8 cellular contexts compared by ENCODE assay signal in genomic region chr16:89921699-89922476, GRCh38. TPM values are rescaled to one million over a fixed set of nuclear protein-coding genes. Genes with fewer than 3 reads are reported as not detected.
DNase-seq lines count a peak whose midpoint lies in the region; TF ChIP-seq lines count a peak whose summit lies in the region.

No MANE protein-coding gene starts in this region.

- DNase-seq in AG09319 (ENCODE audit: extremely low read depth, low read depth) (peak; percentile 86), epithelial cell of esophagus (ENCODE audit: low read depth) (peak; percentile 91), mucosa of gallbladder (ENCODE audit: low spot score) (peak; percentile 50), SKM-1 (lab: John Stamatoyannopoulos, UW; ENCODE audit: unreplicated experiment) (no peak), NCI-H1092 (lab: John Stamatoyannopoulos, UW) (no peak)

- no peak overlapping the region for H2AFZ ChIP-seq in SU-DHL-6 (ENCODE audit: low read depth, low read length, severe bottlenecking)

- H3K4me1 ChIP-seq in HEK293 (ENCODE audit: control insufficient read depth, insufficient read depth, low read length) (peaks cover 28% of the 10 kb centered on the region), urinary bladder (ENCODE audit: insufficient read depth) (no peaks in the 10 kb centered on the region)

- no peaks in the 10 kb centered on the region for H3K9me2 ChIP-seq in SU-DHL-6 (replicated peaks; ENCODE audit: insufficient read depth, low read length)

- no peaks in the 10 kb centered on the region for H4K20me1 ChIP-seq in SU-DHL-6 (ENCODE audit: low read depth, low read length)

- H3F3A ChIP-seq in SU-DHL-6 (ENCODE audit: insufficient read depth): peaks cover 12% of the 10 kb centered on the region; the same call in 1 of the 2 replicates

- no peak for TF ChIP-seq CTCF in AG09319 (IDR thresholded peaks at IDR 0.05; ENCODE audit: low read depth, low read length)
- TF ChIP-seq CTCF in HEK293 (tag by site-specific recombination; IDR thresholded peaks at IDR 0.05): no peak
- TF ChIP-seq CTCF in SU-DHL-6 (IDR thresholded peaks at IDR 0.05; ENCODE audit: insufficient read depth, low read length, poor library complexity, severe bottlenecking): no peak
- TF ChIP-seq CTCF in epithelial cell of esophagus (IDR thresholded peaks at IDR 0.05; ENCODE audit: insufficient read depth, low read depth, low read length, missing control alignments): no peak

- H3K27ac ChIP-seq in HEK293 (ENCODE audit: extremely low read depth, low read depth, low read length) (peak overlapping the region; percentile 70), SU-DHL-6 (ENCODE audit: low read depth, low read length) (no peak overlapping the region), urinary bladder (ENCODE audit: low read depth) (peak overlapping the region; percentile 82)

- WGBS in urinary bladder: 4% methylated on average over 22 of the region's 22 CpGs

- peak overlapping the region; percentile 37 for H3K4me3 ChIP-seq in HEK293 (ENCODE audit: low read depth, low read length)
- H3K4me3 ChIP-seq in SU-DHL-6 (ENCODE audit: insufficient read depth, low read length, poor library complexity, severe bottlenecking): no peak overlapping the region
- peak overlapping the region; percentile 52 for H3K4me3 ChIP-seq in epithelial cell of esophagus (ENCODE audit: low read length)
- peak overlapping the region; percentile 53 for H3K4me3 ChIP-seq in urinary bladder (ENCODE audit: low read depth, low read length)

- POLR2A ChIA-PET in HEK293 (lab: Yijun Ruan, JAX): interaction anchor here (0.6 to 2.5 kb wide), 17 partner anchors 10 to 221 kb away, joined by 3 to 32 read pairs (median 6); partner anchors contain the start of genes DBNDD1, SPATA2L and TCF25

- no peaks in the 10 kb centered on the region for H3K27me3 ChIP-seq in SU-DHL-6 (ENCODE audit: low read length)

- no peaks in the 10 kb centered on the region for H3K79me2 ChIP-seq in SU-DHL-6 (ENCODE audit: insufficient read depth, low read length)

- H3K9ac ChIP-seq in SU-DHL-6 (ENCODE audit: low read length): no peak overlapping the region

- H3K36me3 ChIP-seq in HEK293 (ENCODE audit: control insufficient read depth in 2 of 2, insufficient read depth in 1 of 2, low read length in 2 of 2): no peaks in the 10 kb centered on the region
- H3K36me3 ChIP-seq in SU-DHL-6 (ENCODE audit: low read length): no peaks in the 10 kb centered on the region
- H3K36me3 ChIP-seq in urinary bladder (ENCODE audit: insufficient read depth): no peaks in the 10 kb centered on the region

- peak overlapping the region; percentile 64 for H3K4me2 ChIP-seq in SU-DHL-6 (ENCODE audit: low read depth, low read length, poor library complexity, severe bottlenecking)

- CTCF ChIA-PET in HEK293 (lab: Yijun Ruan, JAX): interaction anchor here (0.6 to 2.7 kb wide), 6 partner anchors 10 to 76 kb away, joined by 3 to 16 read pairs (median 4); no protein-coding TSS in a partner anchor

- H3K9me3 ChIP-seq in HEK293 (ENCODE audit: control insufficient read depth, insufficient read depth, low read depth, low read length) (no peaks in the 10 kb centered on the region), SU-DHL-6 (ENCODE audit: insufficient read depth, low read length) (no peaks in the 10 kb centered on the region)

TF ChIP-seq in HEK293, 187 proteins besides CTCF, POLR2A, EP300 and RAD21 (continues in another document):
- TF ChIP-seq ZNF324 (tag by site-specific recombination; IDR thresholded peaks at IDR 0.05): no peak
- TF ChIP-seq ZNF266 (tag by site-specific recombination; IDR thresholded peaks at IDR 0.05; ENCODE audit: low read depth): no peak
- TF ChIP-seq ZNF501 (tag by site-specific recombination; IDR thresholded peaks at IDR 0.05): no peak
- no peak for TF ChIP-seq ZNF132 (tag by site-specific recombination; IDR thresholded peaks at IDR 0.05; ENCODE audit: borderline replicate concordance)
- peak; percentile 24 for TF ChIP-seq SP7 (tag by site-specific recombination; IDR thresholded peaks at IDR 0.05)
- no peak for TF ChIP-seq ZNF2 (tag by site-specific recombination; IDR thresholded peaks at IDR 0.05)
- TF ChIP-seq MEIS1 (CRISPR knock-in tag; IDR thresholded peaks at IDR 0.05; ENCODE audit: borderline replicate concordance): no peak
- no peak for TF ChIP-seq YY1 (tag by site-specific recombination; IDR thresholded peaks at IDR 0.05)
- no peak for TF ChIP-seq ZNF112 (tag by site-specific recombination; IDR thresholded peaks at IDR 0.05)
- no peak for TF ChIP-seq ZNF585B (tag by site-specific recombination; IDR thresholded peaks at IDR 0.05)
- TF ChIP-seq ZNF48 (tag by site-specific recombination; IDR thresholded peaks at IDR 0.05): no peak
- TF ChIP-seq, protein P1, sequence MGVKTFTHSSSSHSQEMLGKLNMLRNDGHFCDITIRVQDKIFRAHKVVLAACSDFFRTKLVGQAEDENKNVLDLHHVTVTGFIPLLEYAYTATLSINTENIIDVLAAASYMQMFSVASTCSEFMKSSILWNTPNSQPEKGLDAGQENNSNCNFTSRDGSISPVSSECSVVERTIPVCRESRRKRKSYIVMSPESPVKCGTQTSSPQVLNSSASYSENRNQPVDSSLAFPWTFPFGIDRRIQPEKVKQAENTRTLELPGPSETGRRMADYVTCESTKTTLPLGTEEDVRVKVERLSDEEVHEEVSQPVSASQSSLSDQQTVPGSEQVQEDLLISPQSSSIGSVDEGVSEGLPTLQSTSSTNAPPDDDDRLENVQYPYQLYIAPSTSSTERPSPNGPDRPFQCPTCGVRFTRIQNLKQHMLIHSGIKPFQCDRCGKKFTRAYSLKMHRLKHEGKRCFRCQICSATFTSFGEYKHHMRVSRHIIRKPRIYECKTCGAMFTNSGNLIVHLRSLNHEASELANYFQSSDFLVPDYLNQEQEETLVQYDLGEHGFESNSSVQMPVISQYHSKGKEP (tag by site-specific recombination; IDR thresholded peaks at IDR 0.05): no peak
- no peak for TF ChIP-seq ZNF610 (tag by site-specific recombination; IDR thresholded peaks at IDR 0.05; ENCODE audit: borderline replicate concordance)
- TF ChIP-seq, protein P2, sequence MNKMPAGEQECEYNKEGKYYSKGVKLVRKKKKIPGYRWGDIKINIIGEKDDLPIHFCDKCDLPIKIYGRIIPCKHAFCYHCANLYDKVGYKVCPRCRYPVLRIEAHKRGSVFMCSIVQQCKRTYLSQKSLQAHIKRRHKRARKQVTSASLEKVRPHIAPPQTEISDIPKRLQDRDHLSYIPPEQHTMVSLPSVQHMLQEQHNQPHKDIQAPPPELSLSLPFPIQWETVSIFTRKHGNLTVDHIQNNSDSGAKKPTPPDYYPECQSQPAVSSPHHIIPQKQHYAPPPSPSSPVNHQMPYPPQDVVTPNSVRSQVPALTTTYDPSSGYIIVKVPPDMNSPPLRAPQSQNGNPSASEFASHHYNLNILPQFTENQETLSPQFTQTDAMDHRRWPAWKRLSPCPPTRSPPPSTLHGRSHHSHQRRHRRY (tag by site-specific recombination; IDR thresholded peaks at IDR 0.05): no peak
- no peak for TF ChIP-seq ZNF530 (tag by site-specific recombination; IDR thresholded peaks at IDR 0.05; ENCODE audit: low read depth)
- TF ChIP-seq, protein P3, sequence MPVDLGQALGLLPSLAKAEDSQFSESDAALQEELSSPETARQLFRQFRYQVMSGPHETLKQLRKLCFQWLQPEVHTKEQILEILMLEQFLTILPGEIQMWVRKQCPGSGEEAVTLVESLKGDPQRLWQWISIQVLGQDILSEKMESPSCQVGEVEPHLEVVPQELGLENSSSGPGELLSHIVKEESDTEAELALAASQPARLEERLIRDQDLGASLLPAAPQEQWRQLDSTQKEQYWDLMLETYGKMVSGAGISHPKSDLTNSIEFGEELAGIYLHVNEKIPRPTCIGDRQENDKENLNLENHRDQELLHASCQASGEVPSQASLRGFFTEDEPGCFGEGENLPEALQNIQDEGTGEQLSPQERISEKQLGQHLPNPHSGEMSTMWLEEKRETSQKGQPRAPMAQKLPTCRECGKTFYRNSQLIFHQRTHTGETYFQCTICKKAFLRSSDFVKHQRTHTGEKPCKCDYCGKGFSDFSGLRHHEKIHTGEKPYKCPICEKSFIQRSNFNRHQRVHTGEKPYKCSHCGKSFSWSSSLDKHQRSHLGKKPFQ (tag by site-specific recombination; IDR thresholded peaks at IDR 0.05): no peak
- no peak for TF ChIP-seq ZNF701 (tag by site-specific recombination; IDR thresholded peaks at IDR 0.05)
- no peak for TF ChIP-seq WT1 (tag by site-specific recombination; IDR thresholded peaks at IDR 0.05)
- no peak for TF ChIP-seq ZNF426 (tag by site-specific recombination; IDR thresholded peaks at IDR 0.05)
- no peak for TF ChIP-seq ZNF157 (tag by site-specific recombination; IDR thresholded peaks at IDR 0.05)
- TF ChIP-seq HIC1 (tag by site-specific recombination; IDR thresholded peaks at IDR 0.05): no peak
- no peak for TF ChIP-seq ZNF19 (tag by site-specific recombination; IDR thresholded peaks at IDR 0.05; ENCODE audit: low read depth)
- peak; percentile 47 for TF ChIP-seq ZNF600 (tag by site-specific recombination; IDR thresholded peaks at IDR 0.05)
- peak; percentile 95 for TF ChIP-seq GLIS2 (tag by site-specific recombination; IDR thresholded peaks at IDR 0.05)

RNA-seq across cellular contexts. Expression of gene TUBB3, which starts 1.3 kb away (rescaled TPM):
- total RNA-seq in mucosa of gallbladder: 9.5 TPM
- 28.0 TPM for total RNA-seq in urinary bladder
- 16.1 TPM for polyA plus RNA-seq in urinary bladder

RNA-seq across cellular contexts. Expression of gene MC1R, which starts 3.2 kb away (rescaled TPM):
- 8.1 TPM for total RNA-seq in mucosa of gallbladder
- 3.8 TPM for total RNA-seq in urinary bladder
- 7.0 TPM for polyA plus RNA-seq in urinary bladder

RNA-seq across cellular contexts. Expression of gene DEF8, which starts 26.7 kb away (rescaled TPM):
- 68.6 TPM for total RNA-seq in mucosa of gallbladder
- total RNA-seq in urinary bladder: 27.5 TPM
- polyA plus RNA-seq in urinary bladder: 84.4 TPM

RNA-seq across cellular contexts. Expression of gene TCF25, which starts 48.5 kb away (rescaled TPM):
- total RNA-seq in mucosa of gallbladder (175 TPM), urinary bladder (107 TPM)
- 128 TPM for polyA plus RNA-seq in urinary bladder

Comparison
In these comparisons a context has a peak if more than half of its experiments do, and no peak if none do; other contexts are left out.
1. DNase-seq: peak in AG09319 (single experiment), epithelial cell of esophagus (single experiment) and mucosa of gallbladder (single experiment); none in SKM-1 (single experiment) and NCI-H1092 (single experiment).